In the genomic region with DNA sequence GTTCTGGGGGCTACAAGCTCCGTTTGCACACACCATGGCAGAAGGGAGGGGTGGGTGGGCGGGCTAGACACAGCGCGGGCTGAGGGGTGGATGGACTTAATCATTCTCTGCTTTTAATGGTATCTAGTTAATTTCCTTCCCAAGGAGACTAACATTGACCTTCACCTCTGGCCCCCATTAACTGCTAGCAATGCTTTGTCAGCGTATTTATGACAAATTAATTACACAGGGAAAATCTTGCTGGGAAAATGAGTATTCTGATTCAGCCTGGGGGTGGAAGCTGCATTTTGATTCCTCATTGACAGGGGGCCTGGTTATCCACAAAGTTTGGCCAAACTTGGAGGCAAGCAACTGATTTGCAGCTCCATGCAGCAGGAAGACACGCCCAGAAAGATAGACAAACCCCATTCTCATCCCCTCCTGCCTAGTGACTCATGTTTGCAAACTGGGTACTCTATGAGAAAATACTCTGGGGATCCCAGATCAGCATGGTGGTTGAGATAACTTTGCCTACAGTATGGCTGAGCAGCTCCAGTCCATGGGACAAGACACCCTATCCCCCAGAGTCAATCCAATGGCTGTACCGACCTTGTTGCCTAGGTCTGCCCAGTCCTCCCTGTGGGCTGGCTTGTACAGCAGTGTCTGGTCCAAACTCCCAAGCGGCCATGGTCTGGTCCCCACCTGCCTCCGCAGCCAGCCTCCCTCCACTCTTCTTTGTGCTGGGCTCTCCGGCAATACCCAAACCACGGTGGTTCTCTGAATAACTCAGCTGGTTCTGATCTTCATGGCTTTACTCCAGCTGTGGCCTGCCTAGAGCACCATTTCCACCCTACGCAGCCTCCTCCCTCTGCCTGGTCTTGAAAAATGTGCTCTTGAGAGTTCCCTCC, we compare ENCODE assay signal across 21 cellular contexts. TPM values are rescaled to one million over a fixed set of nuclear protein-coding genes. Genes with fewer than 3 reads are reported as not detected.
A peak's percentile ranks its signal among the peaks of the same experiment; 100 is the strongest.
DNase-seq lines count a peak whose midpoint lies in the region; ATAC-seq lines count a peak whose summit lies in the region.
"Had no signal": no experiment of that assay in that cellular context is flagged by ENCODE, and none has a peak within 500 bp of the region (broad histone marks: within the 10 kb centered on the region; RNA-seq: fewer than 3 reads in every experiment).

No MANE protein-coding gene starts in this region.

- H3K4me1 Mint-ChIP-seq in activated T-cell treated with anti-CD3 and anti-CD28 coated beads, Interleukin-2, amount 50 U/mL, for 72 hours (ENCODE audit: low read depth), result peaks cover 21% of the 10 kb centered on the region
- H3K4me1 Mint-ChIP-seq in central memory CD8-positive, alpha-beta T cell, result peaks cover 32% of the 10 kb centered on the region
- peaks cover 31% of the 10 kb centered on the region for H3K4me1 Mint-ChIP-seq in stimulated activated naive CD8-positive, alpha-beta T cell treated with anti-CD3 and anti-CD28 coated beads, Interleukin-15, amount 100 ng/mL, for 72 hours

- peak; percentile 51 to 54 for DNase-seq in activated T-cell treated with anti-CD3 and anti-CD28 coated beads, Interleukin-2, amount 50 U/mL, for 72 hours
- DNase-seq in activated T-cell treated with anti-CD3 and anti-CD28 coated beads for 4 hours, result no peak
- DNase-seq in HT1080 (ENCODE audit: low read depth), result peak; percentile 31
- no peak for DNase-seq in central memory CD8-positive, alpha-beta T cell (ENCODE audit: low spot score in 2 of 2)
- DNase-seq in stimulated activated naive CD8-positive, alpha-beta T cell treated with anti-CD3 and anti-CD28 coated beads, Interleukin-15, amount 100 ng/mL, for 72 hours, result peak in 1 of 2 donors; percentile 51
- no peak for DNase-seq in inferior parietal cortex (ENCODE audit: extremely low spot score)
- DNase-seq in activated effector memory CD4-positive, alpha-beta T cell treated with Interleukin-2 at 50 U/mL for 16 hours, result no peak
- DNase-seq: activated CD4-positive, alpha-beta T cell treated with anti-CD3 and anti-CD28 coated beads, Interleukin-2, amount 50 U/mL, for 1 hour; activated T-cell treated with anti-CD3 and anti-CD28 coated beads, Interleukin-2, amount 50 U/mL, for 48 hours; CD8-positive, alpha-beta T cell; endodermal cell; gastrocnemius medialis; naive thymus-derived CD4-positive, alpha-beta T cell; NCI-H1092; NK-92 treated with Interleukin-12 subunit alpha and Interleukin-12 subunit beta, amount 100 ng/mL, for 24 hours; SHP77 treated with DMSO at 0.1 percent for 48 hours had no signal

- H3K27ac Mint-ChIP-seq in activated T-cell treated with anti-CD3 and anti-CD28 coated beads, Interleukin-2, amount 50 U/mL, for 72 hours, result no peak overlapping the region
- peak overlapping the region; percentile 79 for H3K27ac Mint-ChIP-seq in central memory CD8-positive, alpha-beta T cell (ENCODE audit: low read depth)
- peak overlapping the region in 1 of 2 donors; percentile 10 for H3K27ac Mint-ChIP-seq in stimulated activated naive CD8-positive, alpha-beta T cell treated with anti-CD3 and anti-CD28 coated beads, Interleukin-15, amount 100 ng/mL, for 72 hours
- H3K27ac Mint-ChIP-seq: CD8-positive, alpha-beta T cell; endodermal cell; progenitor cell of endocrine pancreas; stimulated activated naive CD8-positive, alpha-beta T cell treated with anti-CD3 and anti-CD28 coated beads, Interleukin-15, Interleukin-2, amounts not matched to agents 100 ng/mL and 50 ng/mL, for 24 hours had no signal

- no peaks in the 10 kb centered on the region for H3K36me3 Mint-ChIP-seq in activated T-cell treated with anti-CD3 and anti-CD28 coated beads, Interleukin-2, amount 50 U/mL, for 72 hours (ENCODE audit: insufficient read depth in 2 of 2)
- H3K36me3 Mint-ChIP-seq in central memory CD8-positive, alpha-beta T cell (ENCODE audit: insufficient read depth), result peaks cover 9% of the 10 kb centered on the region

- no peak overlapping the region for H3K4me3 Mint-ChIP-seq in activated T-cell treated with anti-CD3 and anti-CD28 coated beads, Interleukin-2, amount 50 U/mL, for 72 hours
- no peak overlapping the region for H3K4me3 Mint-ChIP-seq in central memory CD8-positive, alpha-beta T cell
- H3K4me3 Mint-ChIP-seq in stimulated activated naive CD8-positive, alpha-beta T cell treated with anti-CD3 and anti-CD28 coated beads, Interleukin-15, amount 100 ng/mL, for 72 hours, result no peak overlapping the region
- H3K4me3 Mint-ChIP-seq: CD8-positive, alpha-beta T cell; endodermal cell; stimulated activated naive CD8-positive, alpha-beta T cell treated with anti-CD3 and anti-CD28 coated beads, Interleukin-15, Interleukin-2, amounts not matched to agents 100 ng/mL and 50 ng/mL, for 24 hours had no signal

- peaks cover 5% of the 10 kb centered on the region for H3K27me3 Mint-ChIP-seq in activated T-cell treated with anti-CD3 and anti-CD28 coated beads, Interleukin-2, amount 50 U/mL, for 72 hours (ENCODE audit: low read depth)
- no peaks in the 10 kb centered on the region for H3K27me3 Mint-ChIP-seq in central memory CD8-positive, alpha-beta T cell
- no peaks in the 10 kb centered on the region for H3K27me3 Mint-ChIP-seq in stimulated activated naive CD8-positive, alpha-beta T cell treated with anti-CD3 and anti-CD28 coated beads, Interleukin-15, amount 100 ng/mL, for 72 hours
- H3K27me3 Mint-ChIP-seq: stimulated activated naive CD8-positive, alpha-beta T cell treated with anti-CD3 and anti-CD28 coated beads, Interleukin-15, Interleukin-2, amounts not matched to agents 100 ng/mL and 50 ng/mL, for 24 hours had no signal

- ATAC-seq in activated T-cell treated with anti-CD3 and anti-CD28 coated beads, Interleukin-2, amount 50 U/mL, for 72 hours (replicated peaks in 1 of 2), result peak; percentile 78 to 84
- no peak for ATAC-seq in central memory CD8-positive, alpha-beta T cell (replicated peaks; ENCODE audit: extremely low read depth, poor library complexity, severe bottlenecking)
- peak; percentile 83 for ATAC-seq in stimulated activated naive CD8-positive, alpha-beta T cell treated with anti-CD3 and anti-CD28 coated beads, Interleukin-15, amount 100 ng/mL, for 72 hours
- no peak for ATAC-seq in GM18517 (IDR thresholded peaks at IDR 0.05; ENCODE audit: unreplicated experiment)
- ATAC-seq: CD8-positive, alpha-beta T cell; gastrocnemius medialis; naive thymus-derived CD4-positive, alpha-beta T cell had no signal

- no peaks in the 10 kb centered on the region for H3K9me3 Mint-ChIP-seq in activated T-cell treated with anti-CD3 and anti-CD28 coated beads, Interleukin-2, amount 50 U/mL, for 72 hours
- no peaks in the 10 kb centered on the region for H3K9me3 Mint-ChIP-seq in central memory CD8-positive, alpha-beta T cell
- H3K9me3 Mint-ChIP-seq in stimulated activated naive CD8-positive, alpha-beta T cell treated with anti-CD3 and anti-CD28 coated beads, Interleukin-15, amount 100 ng/mL, for 72 hours, result no peaks in the 10 kb centered on the region
- H3K9me3 Mint-ChIP-seq: CD8-positive, alpha-beta T cell; endodermal cell; naive thymus-derived CD4-positive, alpha-beta T cell; stimulated activated naive CD8-positive, alpha-beta T cell treated with anti-CD3 and anti-CD28 coated beads, Interleukin-15, Interleukin-2, amounts not matched to agents 100 ng/mL and 50 ng/mL, for 24 hours had no signal

RNA-seq across cellular contexts. Expression of a gene that starts 19.7 kb away (rescaled TPM):
- 1 to 10 TPM in 1 of 2 donors, under 1 TPM in 1; 0.70 to 1.6 TPM for total RNA-seq in activated T-cell treated with anti-CD3 and anti-CD28 coated beads, Interleukin-2, amount 50 U/mL, for 72 hours
- not detected in 2 replicates for total RNA-seq in HT1080 (2014; rRNA removed; shearing (Covaris generic))
- polyA plus RNA-seq in HT1080 (2015; cell fraction: cytosol; rRNA removed), result not detected in 2 replicates
- not detected in 2 replicates for polyA plus RNA-seq in HT1080 (2015; cell fraction: nucleus; rRNA removed)
- total RNA-seq: A673, endodermal cell, gastrocnemius medialis, progenitor cell of endocrine pancreas, urinary bladder had no signal

RNA-seq across cellular contexts. Expression of a gene that starts 39.7 kb away (rescaled TPM):
- not detected for total RNA-seq in activated T-cell treated with anti-CD3 and anti-CD28 coated beads, Interleukin-2, amount 50 U/mL, for 72 hours
- not detected in 2 replicates for total RNA-seq in HT1080 (2014; rRNA removed; shearing (Covaris generic))
- not detected in 2 replicates for polyA plus RNA-seq in HT1080 (2015; cell fraction: cytosol; rRNA removed)
- not detected in 2 replicates for polyA plus RNA-seq in HT1080 (2015; cell fraction: nucleus; rRNA removed)
- total RNA-seq: A673; CD8-positive, alpha-beta T cell; endodermal cell; naive thymus-derived CD4-positive, alpha-beta T cell; progenitor cell of endocrine pancreas had no signal
- polyA plus RNA-seq: naive thymus-derived CD4-positive, alpha-beta T cell had no signal

Comparison
In these comparisons a context has a peak if more than half of its experiments do, and no peak if none do; other contexts are left out.
1. DNase-seq: peak in activated T-cell treated with anti-CD3 and anti-CD28 coated beads, Interleukin-2, amount 50 U/mL, for 72 hours (2 of 2) and HT1080 (single experiment); none in activated T-cell treated with anti-CD3 and anti-CD28 coated beads for 4 hours (single experiment), central memory CD8-positive, alpha-beta T cell (0 of 2), inferior parietal cortex (single experiment) and activated effector memory CD4-positive, alpha-beta T cell treated with Interleukin-2 at 50 U/mL for 16 hours (single experiment).
2. ATAC-seq: peak in activated T-cell treated with anti-CD3 and anti-CD28 coated beads, Interleukin-2, amount 50 U/mL, for 72 hours (2 of 2) and stimulated activated naive CD8-positive, alpha-beta T cell treated with anti-CD3 and anti-CD28 coated beads, Interleukin-15, amount 100 ng/mL, for 72 hours (single experiment); none in central memory CD8-positive, alpha-beta T cell (single experiment) and GM18517 (single experiment).